ENCODE assay signal across 8 cellular contexts in the genomic region with DNA sequence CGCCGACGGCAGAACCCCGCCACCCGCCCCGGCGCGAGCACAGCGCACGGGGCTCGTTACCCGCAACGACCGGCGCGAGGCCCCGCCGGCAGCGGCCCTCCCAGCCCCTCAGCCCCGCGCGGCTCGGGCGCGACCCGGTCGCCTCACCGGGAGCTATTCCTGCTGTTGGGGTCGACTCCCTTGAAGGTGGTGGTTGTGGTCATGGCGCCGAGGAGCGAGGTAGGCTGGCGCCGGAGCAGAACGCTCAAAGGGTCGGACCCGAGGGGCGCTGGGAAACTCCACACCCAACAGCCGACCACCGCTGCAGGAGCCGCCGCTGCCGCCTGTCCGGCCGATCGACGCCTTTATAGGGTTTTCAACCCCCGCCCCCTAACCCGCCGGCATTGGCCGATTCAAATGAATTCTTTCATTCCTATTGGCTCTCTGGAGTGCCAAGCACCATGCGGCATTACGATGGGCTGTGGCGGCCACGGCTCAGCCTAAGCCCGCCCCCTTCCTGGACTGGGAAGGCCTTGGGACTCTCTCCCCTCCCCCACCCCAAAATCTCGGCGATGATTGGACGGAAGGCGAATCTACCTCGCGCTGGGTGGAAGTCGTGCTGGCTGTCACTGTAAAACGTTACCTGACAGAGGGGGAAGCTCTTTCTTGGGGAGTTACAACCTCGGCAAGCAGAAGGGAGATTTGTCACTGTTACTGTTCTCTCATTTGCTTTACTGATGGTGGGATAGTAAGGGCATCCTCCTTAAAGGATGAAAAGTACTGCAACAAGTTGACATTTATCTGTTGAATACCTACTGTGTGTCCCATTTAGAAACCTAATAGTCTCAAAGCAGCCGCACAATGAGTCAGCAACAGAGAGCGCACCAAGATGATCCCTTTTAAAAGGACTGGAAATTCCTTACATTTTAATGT. TPM values are rescaled to one million over a fixed set of nuclear protein-coding genes. Genes with fewer than 3 reads are reported as not detected.
A peak's percentile ranks its signal among the peaks of the same experiment; 100 is the strongest.
DNase-seq lines count a peak whose midpoint lies in the region; ATAC-seq lines count a peak whose summit lies in the region.

A gene with protein sequence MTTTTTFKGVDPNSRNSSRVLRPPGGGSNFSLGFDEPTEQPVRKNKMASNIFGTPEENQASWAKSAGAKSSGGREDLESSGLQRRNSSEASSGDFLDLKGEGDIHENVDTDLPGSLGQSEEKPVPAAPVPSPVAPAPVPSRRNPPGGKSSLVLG (minus strand): TSS at position 318 of the 912 bp plus-strand sequence. CDS start 115 bp downstream, at position 203.

- H3K9ac ChIP-seq in NT2/D1 (ENCODE audit: insufficient read length, low read depth): peak within 1 kb of the TSS; percentile 99

- H3K27ac ChIP-seq in mesodermal cell (ENCODE audit: low read depth, low read length, severe bottlenecking): peak within 1 kb of the TSS; percentile 84

- ATAC-seq in GM21381 (IDR thresholded peaks at IDR 0.05; ENCODE audit: unreplicated experiment): peak; percentile 94
- ATAC-seq in activated CD8-positive, alpha-beta memory T cell treated with anti-CD3 and anti-CD28 coated beads, Interleukin-2, amount 10 ng/mL, durations not matched to agents 7 days and 5 days: peak; percentile 96

- H3K4me1 ChIP-seq in NT2/D1 (ENCODE audit: insufficient read depth, insufficient read length): peaks cover 2% of the 10 kb centered on the region
- peaks cover 13% of the 10 kb centered on the region for H3K4me1 ChIP-seq in mesodermal cell (ENCODE audit: control insufficient read depth, insufficient read depth, low read length, poor library complexity, severe bottlenecking)

- H3K27ac Mint-ChIP-seq in activated CD8-positive, alpha-beta memory T cell treated with anti-CD3 and anti-CD28 coated beads, Interleukin-2, amount 10 ng/mL, durations not matched to agents 7 days and 5 days: peak within 1 kb of the TSS; percentile 90

- H3K9me3 ChIP-seq in NT2/D1 (ENCODE audit: insufficient read depth, low read length) (no peaks in the 10 kb centered on the region), mesodermal cell (ENCODE audit: control insufficient read depth, low read length) (no peaks in the 10 kb centered on the region)

- DNase-seq in COR-L47 (lab: John Stamatoyannopoulos, UW) (peak; percentile 99), HUDEP-2 (lab: John Stamatoyannopoulos, UW; ENCODE audit: unreplicated experiment in 76 of 76) (peak in 75 of 76 experiments; percentile 33 to 99 (median 96)), NT2/D1 (ENCODE audit: low read depth, low spot score) (peak; percentile 97)
- peak; percentile 100 for DNase-seq in activated CD8-positive, alpha-beta memory T cell treated with anti-CD3 and anti-CD28 coated beads, Interleukin-2, amount 10 ng/mL, durations not matched to agents 7 days and 5 days
- DNase-seq in stimulated activated CD8-positive, alpha-beta memory T cell treated with anti-CD3 and anti-CD28 coated beads, Interleukin-15, amount 100 ng/mL, for 4 hours (ENCODE audit: low read depth in 2 of 2): peak; percentile 93 to 97

- peaks cover 36% of the 10 kb centered on the region for H3K4me1 Mint-ChIP-seq in activated CD8-positive, alpha-beta memory T cell treated with anti-CD3 and anti-CD28 coated beads, Interleukin-2, amount 10 ng/mL, durations not matched to agents 7 days and 5 days

- in situ Hi-C loops in endometrial microvascular endothelial cells (cut with HindIII; ENCODE audit: inconsistent ontology term, low pct_unique_long_range_greater_than_20kb, low sequenced_read_pairs): no loop called here

- H3K36me3 Mint-ChIP-seq in activated CD8-positive, alpha-beta memory T cell treated with anti-CD3 and anti-CD28 coated beads, Interleukin-2, amount 10 ng/mL, durations not matched to agents 7 days and 5 days: peaks cover 26% of the 10 kb centered on the region

- no peaks in the 10 kb centered on the region for H3K27me3 Mint-ChIP-seq in activated CD8-positive, alpha-beta memory T cell treated with anti-CD3 and anti-CD28 coated beads, Interleukin-2, amount 10 ng/mL, durations not matched to agents 7 days and 5 days

- CTCF ChIA-PET in activated CD8-positive, alpha-beta memory T cell treated with anti-CD3 and anti-CD28 coated beads, Interleukin-2, amount 10 ng/mL, durations not matched to agents 7 days and 5 days (lab: Charles Lee): interaction anchor here (0.5 to 2.6 kb wide), 7 partner anchors 9 to 47 kb away, joined by 3 to 14 read pairs (median 6); no protein-coding TSS in a partner anchor

- peaks cover 21% of the 10 kb centered on the region for H3K36me3 ChIP-seq in NT2/D1 (ENCODE audit: insufficient read depth, insufficient read length, low read length)
- peaks cover 29% of the 10 kb centered on the region for H3K36me3 ChIP-seq in mesodermal cell (ENCODE audit: control insufficient read depth, insufficient read depth, low read length)

- 0 to 2% methylated on average over 50 to 52 of the region's 67 CpGs for whole genome bisulfite sequencing in mesodermal cell (ENCODE audit: insufficient coverage in 2 of 2), 2 experiments

- peak within 1 kb of the TSS; percentile 98 for H3K4me3 Mint-ChIP-seq in activated CD8-positive, alpha-beta memory T cell treated with anti-CD3 and anti-CD28 coated beads, Interleukin-2, amount 10 ng/mL, durations not matched to agents 7 days and 5 days

- no peaks in the 10 kb centered on the region for H3K27me3 ChIP-seq in NT2/D1 (ENCODE audit: insufficient read depth, insufficient read length)

- no peaks in the 10 kb centered on the region for H3K9me3 Mint-ChIP-seq in activated CD8-positive, alpha-beta memory T cell treated with anti-CD3 and anti-CD28 coated beads, Interleukin-2, amount 10 ng/mL, durations not matched to agents 7 days and 5 days (ENCODE audit: low read depth)

- H3K4me3 ChIP-seq in NT2/D1 (ENCODE audit: insufficient read length, low read depth) (peak within 1 kb of the TSS; percentile 99), mesodermal cell (ENCODE audit: extremely low read depth, insufficient read depth, low read length, poor library complexity, severe bottlenecking) (peak within 1 kb of the TSS; percentile 85)

RNA-seq across cellular contexts. Expression of the gene that starts here (rescaled TPM):
- 100 to 1,000 TPM; 277 to 301 TPM for total RNA-seq in activated CD8-positive, alpha-beta memory T cell treated with anti-CD3 and anti-CD28 coated beads, Interleukin-2, amount 10 ng/mL, durations not matched to agents 7 days and 5 days
- total RNA-seq in endometrial microvascular endothelial cells (ENCODE audit: inconsistent ontology term): 432 TPM
- 232 TPM for polyA plus RNA-seq in mesodermal cell (2013, experiment 1 of 2)
- 214 TPM for polyA plus RNA-seq in mesodermal cell (2013, experiment 2 of 2)

Comparison
In these comparisons a context has a peak if more than half of its experiments do, and no peak if none do; other contexts are left out.
1. Peak in every context shown above with its lines: DNase-seq, ATAC-seq, H3K4me3 ChIP-seq and H3K27ac ChIP-seq.